2 cellular contexts compared by ENCODE assay signal in genomic region chr1:78690516-78690915, GRCh38.
TF ChIP-seq lines count a peak whose summit lies in the region.

No MANE protein-coding gene starts in this region.

TF ChIP-seq in SK-N-SH, 30 proteins besides CTCF, POLR2A, EP300 and RAD21 (continued from another document):
- TF ChIP-seq REST (IDR thresholded peaks at IDR 0.05; ENCODE audit: low read depth, low read length) (no peak), SIN3A (IDR thresholded peaks at IDR 0.05; ENCODE audit: borderline replicate concordance, low read depth, low read length) (no peak)
TF ChIP-seq in SK-N-SH: peak in this region for 1.

TF ChIP-seq in SK-N-SH treated with all-trans-retinoic acid at 6 μM for 48 hours, 23 proteins besides CTCF, POLR2A, EP300 and RAD21 (continued from another document):
- TF ChIP-seq POU6F1 (CRISPR knock-in tag; IDR thresholded peaks at IDR 0.05; ENCODE audit: borderline replicate concordance, low read depth): no peak
